ENCODE assay signal across 23 cellular contexts in the genomic region with DNA sequence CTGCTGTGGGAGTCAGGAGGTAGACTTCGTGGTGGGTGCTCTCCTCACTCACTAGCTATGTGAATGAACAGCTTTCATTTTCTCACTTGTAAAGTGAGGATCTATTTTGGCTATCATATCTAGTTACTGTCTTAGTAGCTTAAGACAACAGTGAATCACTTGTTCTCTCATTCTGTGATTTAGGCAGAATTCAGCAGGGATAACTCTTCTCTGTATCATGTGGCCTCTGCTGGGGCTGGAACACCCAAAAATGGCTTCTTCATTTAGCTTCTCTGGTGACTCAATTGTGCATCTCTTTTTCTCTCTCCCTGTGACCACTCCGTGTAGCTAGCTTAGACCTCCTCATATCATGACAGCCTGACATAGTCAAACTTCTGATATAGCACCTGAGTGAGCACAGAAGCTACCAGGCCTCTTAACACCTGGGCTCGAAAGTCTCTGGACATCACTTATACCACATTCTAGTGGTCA.
A peak's percentile ranks its signal among the peaks of the same experiment; 100 is the strongest.
DNase-seq lines count a peak whose midpoint lies in the region; ATAC-seq, FAIRE-seq and TF ChIP-seq lines count a peak whose summit lies in the region.
"Had no signal": no experiment of that assay in that cellular context is flagged by ENCODE, and none has a peak within 500 bp of the region (broad histone marks: within the 10 kb centered on the region; RNA-seq: fewer than 3 reads in every experiment).

No MANE protein-coding gene starts in this region.

- no peak overlapping the region for H3K27ac Mint-ChIP-seq in activated CD4-positive, alpha-beta T cell treated with anti-CD3 and anti-CD28 coated beads for 36 hours
- H3K27ac Mint-ChIP-seq in IgD-negative memory B cell: peak overlapping the region in 1 of 3 donors; percentile 87
- H3K27ac Mint-ChIP-seq in stimulated activated memory B cell treated with anti-CD40 and anti-IgM and Interleukin-4, amounts not matched to agents 10 μg/mL and 1 μg/mL and 100 μg/mL, for 72 hours: no peak overlapping the region
- H3K27ac Mint-ChIP-seq: activated CD4-positive, alpha-beta memory T cell treated with anti-CD3 and anti-CD28 coated beads, Interleukin-2, amount 10 ng/mL, durations not matched to agents 7 days and 5 days; activated T-helper 1 cell treated with anti-CD3 and anti-CD28 coated beads, Interleukin-12 subunit alpha, Interleukin-12 subunit beta, Interleukin-2, Interleukin-4 antibody, amounts not matched to agents 30 ng/mL and 10 ng/mL and 1 ng/mL, durations not matched to agents 14 hours and 24 hours and 36 hours; CD4-positive, alpha-beta memory T cell had no signal

- ATAC-seq in activated CD4-positive, alpha-beta T cell treated with anti-CD3 and anti-CD28 coated beads for 36 hours: peak; percentile 66
- ATAC-seq in GM12878: peak; percentile 8; the same call in 2 of the 3 replicates
- no peak for ATAC-seq in stimulated activated memory B cell treated with anti-CD40 and anti-IgM and Interleukin-4, amounts not matched to agents 10 μg/mL and 1 μg/mL and 100 μg/mL, for 72 hours
- ATAC-seq: mucosa of descending colon had no signal

- in situ Hi-C loops in GM12878 (cut with MboI): loop anchor here (25.0 kb wide), 1 partner anchor 1019 kb away; a partner anchor contains a TSS

- intact Hi-C loops in activated CD4-positive, alpha-beta T cell treated with anti-CD3 and anti-CD28 coated beads for 36 hours (cut with DNase I, micrococcal nuclease): loop anchor here in 1 of 2 experiments (10.0 kb wide), 1 partner anchor 457 kb away; no protein-coding TSS in a partner anchor
- intact Hi-C loops in GM12878 (cut with micrococcal nuclease; ENCODE audit: unreplicated experiment): no loop called here

- WGBS in GM12878 (ENCODE audit: insufficient coverage, insufficient replicate concordance, low lambda C conversion rate, missing lambda C conversion rate): 2% methylated on average over 3 of the region's 3 CpGs

- CTCF ChIA-PET in activated CD4-positive, alpha-beta T cell treated with anti-CD3 and anti-CD28 coated beads for 36 hours (lab: Charles Lee): interaction anchor here (0.8 to 2.5 kb wide), 7 partner anchors 9 to 127 kb away, joined by 3 to 6 read pairs (median 3); no protein-coding TSS in a partner anchor
- CTCF ChIA-PET in GM12878 (lab: Yijun Ruan, JAX): interaction anchor here (0.9 to 8.0 kb wide), 12 partner anchors 12 to 195 kb away, joined by 3 to 114 read pairs (median 6); a partner anchor contains a TSS

- H3K4me3 ChIP-seq in GM12878: peak overlapping the region; percentile 56; the same call in 1 of the 2 replicates
- H3K4me3 ChIP-seq: mucosa of descending colon, Peyer's patch, right lobe of liver, tibial nerve had no signal

- H3K79me2 ChIP-seq in GM12878 (ENCODE audit: control insufficient read depth, insufficient read depth, low read length): peaks cover 4% of the 10 kb centered on the region

- H3K4me1 ChIP-seq in GM12878 (ENCODE audit: control insufficient read depth, insufficient read depth, low read length): peaks cover 65% of the 10 kb centered on the region

- no peak overlapping the region for H3K4me3 Mint-ChIP-seq in activated CD4-positive, alpha-beta T cell treated with anti-CD3 and anti-CD28 coated beads for 36 hours
- H3K4me3 Mint-ChIP-seq in IgD-negative memory B cell: peak overlapping the region in 3 of 4 donors; percentile 55 to 81 (median 61)
- H3K4me3 Mint-ChIP-seq in stimulated activated memory B cell treated with anti-CD40 and anti-IgM and Interleukin-4, amounts not matched to agents 10 μg/mL and 1 μg/mL and 100 μg/mL, for 72 hours: no peak overlapping the region
- H3K4me3 Mint-ChIP-seq: activated CD4-positive, alpha-beta memory T cell treated with anti-CD3 and anti-CD28 coated beads, Interleukin-2, amount 10 ng/mL, durations not matched to agents 7 days and 5 days; activated T-helper 1 cell treated with anti-CD3 and anti-CD28 coated beads, Interleukin-12 subunit alpha, Interleukin-12 subunit beta, Interleukin-2, Interleukin-4 antibody, amounts not matched to agents 30 ng/mL and 10 ng/mL and 1 ng/mL, durations not matched to agents 14 hours and 24 hours and 36 hours had no signal

- no peak for TF ChIP-seq RAD21 in GM12878 (IDR thresholded peaks at IDR 0.05; ENCODE audit: insufficient read depth, low read depth, low read length)

- H3K4me1 Mint-ChIP-seq in activated CD4-positive, alpha-beta T cell treated with anti-CD3 and anti-CD28 coated beads for 36 hours: peaks cover 23% of the 10 kb centered on the region
- peaks cover 36 to 58% (median 40%) of the 10 kb centered on the region in 3 donors for H3K4me1 Mint-ChIP-seq in IgD-negative memory B cell
- H3K4me1 Mint-ChIP-seq in stimulated activated memory B cell treated with anti-CD40 and anti-IgM and Interleukin-4, amounts not matched to agents 10 μg/mL and 1 μg/mL and 100 μg/mL, for 72 hours: peaks cover 60% of the 10 kb centered on the region

- no peak for TF ChIP-seq EP300 in GM12878 (IDR thresholded peaks at IDR 0.05; ENCODE audit: borderline replicate concordance in 1 of 2, control insufficient read depth in 1 of 2, low read depth in 2 of 2, low read length in 2 of 2)

- no peak overlapping the region for H3K9ac ChIP-seq in GM12878 (ENCODE audit: control insufficient read depth, insufficient read depth, low read length)
- H3K9ac ChIP-seq: SK-N-SH had no signal

- RAD21 ChIA-PET in GM12878 (lab: Charles Lee; ENCODE audit: unreplicated experiment): interaction anchor here (1.0 to 9.7 kb wide), 13 partner anchors 9 to 106 kb away, joined by 3 to 137 read pairs (median 5); a partner anchor contains a TSS

- H4K20me1 ChIP-seq in GM12878 (ENCODE audit: control insufficient read depth, insufficient read depth): no peaks in the 10 kb centered on the region

- no peaks in the 10 kb centered on the region for H3K9me3 ChIP-seq in GM12878 (replicated peaks; ENCODE audit: control insufficient read depth, insufficient read depth, low read length)
- H3K9me3 ChIP-seq: mucosa of descending colon, Peyer's patch, right lobe of liver, SK-N-SH, tibial nerve had no signal

- FAIRE-seq in GM12878 (lab: Jason Lieb, UNC): peak; percentile 54

- peak overlapping the region; percentile 29 for H2AFZ ChIP-seq in GM12878 (ENCODE audit: control insufficient read depth, low read depth, low read length)

- H3K36me3 ChIP-seq in GM12878 (ENCODE audit: control insufficient read depth in 2 of 2, insufficient read depth in 2 of 2, low read length in 1 of 2): no peaks in the 10 kb centered on the region
- H3K36me3 ChIP-seq: Peyer's patch, right lobe of liver, tibial nerve had no signal

- H3K27me3 Mint-ChIP-seq in activated CD4-positive, alpha-beta T cell treated with anti-CD3 and anti-CD28 coated beads for 36 hours: no peaks in the 10 kb centered on the region
- peaks cover 7% of the 10 kb centered on the region for H3K27me3 Mint-ChIP-seq in IgD-negative memory B cell
- H3K27me3 Mint-ChIP-seq in stimulated activated memory B cell treated with anti-CD40 and anti-IgM and Interleukin-4, amounts not matched to agents 10 μg/mL and 1 μg/mL and 100 μg/mL, for 72 hours: no peaks in the 10 kb centered on the region
- H3K27me3 Mint-ChIP-seq: activated CD4-positive, alpha-beta memory T cell treated with anti-CD3 and anti-CD28 coated beads, Interleukin-2, amount 10 ng/mL, durations not matched to agents 7 days and 5 days had no signal

- no peaks in the 10 kb centered on the region for H3K27me3 ChIP-seq in GM12878 (replicated peaks in 1 of 2; ENCODE audit: control insufficient read depth in 2 of 2, insufficient read depth in 2 of 2, low read length in 1 of 2)
- H3K27me3 ChIP-seq: Peyer's patch, right lobe of liver, tibial nerve had no signal

- SMC1A ChIA-PET in GM12878 (lab: Charles Lee; ENCODE audit: uncharacterized antibody, unreplicated experiment): interaction anchor here (1.1 to 20.9 kb wide), 14 partner anchors 8 to 115 kb away, joined by 3 to 380 read pairs (median 6); a partner anchor contains a TSS

- no TSS peak for BruUV-seq in GM12878 (replicated peaks; lab: Mats Ljungman, UMichigan)

- POLR2A ChIA-PET in activated CD4-positive, alpha-beta T cell treated with anti-CD3 and anti-CD28 coated beads for 36 hours (lab: Charles Lee): interaction anchor here (0.6 to 1.6 kb wide), 3 partner anchors 20 to 745 kb away, joined by 3 to 4 read pairs (median 3); no protein-coding TSS in a partner anchor
- POLR2A ChIA-PET in GM12878 (lab: Charles Lee): interaction anchor here (0.8 to 2.5 kb wide), 11 partner anchors 9 to 110 kb away, joined by 3 to 13 read pairs (median 6); a partner anchor contains a TSS

- no peaks in the 10 kb centered on the region for H3K9me3 Mint-ChIP-seq in activated CD4-positive, alpha-beta T cell treated with anti-CD3 and anti-CD28 coated beads for 36 hours (ENCODE audit: low read depth)
- H3K9me3 Mint-ChIP-seq in IgD-negative memory B cell: no peaks in the 10 kb centered on the region
- no peaks in the 10 kb centered on the region for H3K9me3 Mint-ChIP-seq in stimulated activated memory B cell treated with anti-CD40 and anti-IgM and Interleukin-4, amounts not matched to agents 10 μg/mL and 1 μg/mL and 100 μg/mL, for 72 hours
- H3K9me3 Mint-ChIP-seq: activated CD4-positive, alpha-beta memory T cell treated with anti-CD3 and anti-CD28 coated beads, Interleukin-2, amount 10 ng/mL, durations not matched to agents 7 days and 5 days; activated T-helper 1 cell treated with anti-CD3 and anti-CD28 coated beads, Interleukin-12 subunit alpha, Interleukin-12 subunit beta, Interleukin-2, Interleukin-4 antibody, amounts not matched to agents 30 ng/mL and 10 ng/mL and 1 ng/mL, durations not matched to agents 14 hours and 24 hours and 36 hours; CD4-positive, alpha-beta memory T cell had no signal

- no peak for DNase-seq in activated CD4-positive, alpha-beta T cell treated with anti-CD3 and anti-CD28 coated beads for 36 hours
- no peak for DNase-seq in activated CD4-positive, alpha-beta T cell treated with anti-CD3 and anti-CD28 coated beads, Interleukin-2, amount 50 U/mL, for 48 hours
- DNase-seq in GM12878 (ENCODE audit: low read depth, low spot score): no peak
- DNase-seq in stromal cell of bone marrow (ENCODE audit: low read depth): peak; percentile 46
- DNase-seq in NCI-H1092 treated with DMSO at 0.1 percent for 48 hours (lab: John Stamatoyannopoulos, UW): no peak
- DNase-seq in NOMO-1 treated with dmso at 0.1 percent for 144 hours (lab: John Stamatoyannopoulos, UW; ENCODE audit: unreplicated experiment): no peak
- DNase-seq: 8988T; activated CD4-positive, alpha-beta memory T cell treated with anti-CD3 and anti-CD28 coated beads, Interleukin-2, amount 10 ng/mL, durations not matched to agents 7 days and 5 days; amygdala; CD4-positive, alpha-beta memory T cell; H7; mucosa of descending colon; NCI-H2081; NCI-H526 treated with DMSO at 0.1 percent for 48 hours; nucleus accumbens; Peyer's patch; right lobe of liver; SK-N-SH; stimulated activated CD4-positive, alpha-beta T cell treated with anti-CD3 and anti-CD28 coated beads, Interleukin-2, amount 100 ng/mL, for 48 hours had no signal

- TF ChIP-seq POLR2A in GM12878 (IDR thresholded peaks at IDR 0.05; ENCODE audit: low read depth, low read length): no peak

- peak overlapping the region; percentile 68 for H3K4me2 ChIP-seq in GM12878 (ENCODE audit: control insufficient read depth, insufficient read depth)
- H3K4me2 ChIP-seq: SK-N-SH had no signal

- H3K27ac ChIP-seq in GM12878 (ENCODE audit: control insufficient read depth, insufficient read depth): peak overlapping the region; percentile 45
- H3K27ac ChIP-seq: tibial nerve had no signal

- no peaks in the 10 kb centered on the region for H3K36me3 Mint-ChIP-seq in activated CD4-positive, alpha-beta T cell treated with anti-CD3 and anti-CD28 coated beads for 36 hours (ENCODE audit: low read depth)
- H3K36me3 Mint-ChIP-seq in IgD-negative memory B cell: no peaks in the 10 kb centered on the region
- H3K36me3 Mint-ChIP-seq in stimulated activated memory B cell treated with anti-CD40 and anti-IgM and Interleukin-4, amounts not matched to agents 10 μg/mL and 1 μg/mL and 100 μg/mL, for 72 hours: no peaks in the 10 kb centered on the region
- H3K36me3 Mint-ChIP-seq: CD4-positive, alpha-beta memory T cell had no signal

- TF ChIP-seq CTCF in GM12878 (IDR thresholded peaks at IDR 0.05 in 2 of 3, conservative IDR thresholded peaks at IDR 0.05 in 1 of 3; ENCODE audit: control insufficient read depth in 2 of 3, extremely low read depth in 1 of 3, insufficient read depth in 1 of 3, low read depth in 3 of 3, low read length in 3 of 3): no peak

Comparison
In these comparisons a context has a peak if more than half of its experiments do, and no peak if none do; other contexts are left out.
1. H3K4me3 Mint-ChIP-seq: peak in IgD-negative memory B cell (3 of 4); none in activated CD4-positive, alpha-beta T cell treated with anti-CD3 and anti-CD28 coated beads for 36 hours (single experiment) and stimulated activated memory B cell treated with anti-CD40 and anti-IgM and Interleukin-4, amounts not matched to agents 10 μg/mL and 1 μg/mL and 100 μg/mL, for 72 hours (single experiment).